ENCODE assay signal across 9 cellular contexts in the genomic region with DNA sequence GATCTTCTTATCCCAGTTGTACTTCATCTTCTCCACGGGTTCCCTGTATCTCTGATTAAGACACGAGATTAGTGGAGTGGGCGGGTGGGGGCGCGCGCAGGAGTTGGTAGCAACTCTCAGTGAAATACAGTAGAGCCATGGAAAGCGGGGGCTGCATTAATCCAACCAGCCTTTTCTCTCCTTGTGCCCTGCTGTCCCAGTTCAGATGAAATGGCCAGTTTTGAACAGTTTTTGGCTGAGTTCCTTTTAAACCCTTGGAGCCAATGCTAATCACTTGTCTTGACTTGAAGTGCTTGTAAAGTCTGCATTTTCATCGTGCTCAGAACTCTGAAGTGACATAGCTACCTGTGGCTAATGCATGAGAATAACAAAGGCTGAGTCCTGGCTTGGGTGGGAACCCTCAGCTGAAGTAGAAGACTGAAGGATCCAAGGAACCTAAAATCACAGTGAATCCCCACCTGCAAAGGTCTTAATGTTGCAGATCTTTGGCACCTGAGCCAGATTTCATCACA. TPM values are rescaled to one million over a fixed set of nuclear protein-coding genes. Genes with fewer than 3 reads are reported as not detected.
DNase-seq lines count a peak whose midpoint lies in the region; ATAC-seq and TF ChIP-seq lines count a peak whose summit lies in the region.
"Had no signal": no experiment of that assay in that cellular context is flagged by ENCODE, and none has a peak within 500 bp of the region (broad histone marks: within the 10 kb centered on the region; RNA-seq: fewer than 3 reads in every experiment).

No MANE protein-coding gene starts in this region.

- WGBS in iPS DF 6.9 (ENCODE audit: insufficient coverage, insufficient read length): no CpG with 5 or more reads among the region's 8 CpGs
- 6 to 8% (median 7%) methylated on average over 8 of the region's 8 CpGs for WGBS in spleen, 5 donors

- H3K27ac ChIP-seq in iPS DF 6.9 (ENCODE audit: low read length) (no peak overlapping the region), spleen (peak overlapping the region; percentile 83 to 93 (median 91))

- no peaks in the 10 kb centered on the region for H3K9me3 Mint-ChIP-seq in HFFc6
- H3K9me3 Mint-ChIP-seq in activated naive CD4-positive, alpha-beta T cell treated with anti-CD3 and anti-CD28 coated beads, Interleukin-2, amount 10 ng/mL, durations not matched to agents 7 days and 5 days: no peaks in the 10 kb centered on the region

- no peak for TF ChIP-seq POLR2A in spleen (IDR thresholded peaks at IDR 0.05)

- intact Hi-C loops in spleen (cut with DNase I; ENCODE audit: low total_unique reads): no loop called here

- no peak for TF ChIP-seq CTCF in BE2C (IDR thresholded peaks at IDR 0.05; ENCODE audit: low read depth, low read length)
- TF ChIP-seq CTCF in HFFc6 (IDR thresholded peaks at IDR 0.05): no peak
- no peak for TF ChIP-seq CTCF in spleen (IDR thresholded peaks at IDR 0.05 in 8 of 11, conservative IDR thresholded peaks at IDR 0.05 in 3 of 11)

- H3K36me3 ChIP-seq in BE2C: peaks cover 3% of the 10 kb centered on the region
- H3K36me3 ChIP-seq in iPS DF 6.9 (ENCODE audit: control insufficient read depth, insufficient read depth, low read length): no peaks in the 10 kb centered on the region
- peaks cover 0 to 4% (median under 1%) of the 10 kb centered on the region in 6 donors for H3K36me3 ChIP-seq in spleen

- peak overlapping the region; percentile 98 for H3K4me3 Mint-ChIP-seq in HFFc6
- H3K4me3 Mint-ChIP-seq in activated naive CD4-positive, alpha-beta T cell treated with anti-CD3 and anti-CD28 coated beads, Interleukin-2, amount 10 ng/mL, durations not matched to agents 7 days and 5 days: peak overlapping the region; percentile 95

- no peaks in the 10 kb centered on the region for H3K27me3 ChIP-seq in BE2C
- peaks cover 3% of the 10 kb centered on the region; the same call in 1 of the 2 replicates for H3K27me3 ChIP-seq in iPS DF 6.9 (ENCODE audit: control insufficient read depth, insufficient read depth, low read length)
- no peaks in the 10 kb centered on the region for H3K27me3 ChIP-seq in spleen (replicated peaks in 1 of 7)

- H3K27me3 Mint-ChIP-seq in HFFc6 (ENCODE audit: insufficient read depth): peaks cover 2% of the 10 kb centered on the region; the same call in 1 of the 2 replicates
- H3K27me3 Mint-ChIP-seq in activated naive CD4-positive, alpha-beta T cell treated with anti-CD3 and anti-CD28 coated beads, Interleukin-2, amount 10 ng/mL, durations not matched to agents 7 days and 5 days: peaks cover 3% of the 10 kb centered on the region

- peak overlapping the region; percentile 97 for H3K27ac Mint-ChIP-seq in HFFc6
- H3K27ac Mint-ChIP-seq in activated naive CD4-positive, alpha-beta T cell treated with anti-CD3 and anti-CD28 coated beads, Interleukin-2, amount 10 ng/mL, durations not matched to agents 7 days and 5 days: peak overlapping the region; percentile 98

- peaks cover 52% of the 10 kb centered on the region for H3K4me1 Mint-ChIP-seq in HFFc6 (ENCODE audit: low read depth)
- peaks cover 70% of the 10 kb centered on the region for H3K4me1 Mint-ChIP-seq in activated naive CD4-positive, alpha-beta T cell treated with anti-CD3 and anti-CD28 coated beads, Interleukin-2, amount 10 ng/mL, durations not matched to agents 7 days and 5 days

- H3K9me3 ChIP-seq in BE2C (no peaks in the 10 kb centered on the region), iPS DF 6.9 (ENCODE audit: control insufficient read depth, insufficient read depth, low read length) (no peaks in the 10 kb centered on the region), spleen (no peaks in the 10 kb centered on the region)
- H3K9me3 ChIP-seq: mucosa of descending colon had no signal

- DNase-seq in BE2C (no peak), HFFc6 (peak; percentile 15), iPS DF 6.9 (ENCODE audit: low read depth, low spot score) (no peak), spleen (no peak), mesenteric fat pad (ENCODE audit: low spot score) (no peak)
- DNase-seq in activated naive CD4-positive, alpha-beta T cell treated with anti-CD3 and anti-CD28 coated beads, Interleukin-2, amount 10 ng/mL, durations not matched to agents 7 days and 5 days: no peak
- DNase-seq in central memory CD4-positive, alpha-beta T cell: no peak

- peak overlapping the region; percentile 88 for H3K4me3 ChIP-seq in BE2C (ENCODE audit: low read depth, low read length)
- peak overlapping the region; percentile 85; the same call in 1 of the 2 replicates for H3K4me3 ChIP-seq in iPS DF 6.9 (ENCODE audit: low read length)
- H3K4me3 ChIP-seq in spleen: peak overlapping the region; percentile 75 to 96 (median 94)

- no peaks in the 10 kb centered on the region for H3K36me3 Mint-ChIP-seq in HFFc6 (ENCODE audit: low read depth)
- H3K36me3 Mint-ChIP-seq in activated naive CD4-positive, alpha-beta T cell treated with anti-CD3 and anti-CD28 coated beads, Interleukin-2, amount 10 ng/mL, durations not matched to agents 7 days and 5 days: peaks cover 37% of the 10 kb centered on the region

- H3K4me1 ChIP-seq in BE2C (peaks cover 8% of the 10 kb centered on the region; the same call in 1 of the 2 replicates), iPS DF 6.9 (ENCODE audit: control insufficient read depth, insufficient read depth, low read length) (peaks cover 6% of the 10 kb centered on the region), spleen (peaks cover 35 to 83% (median 54%) of the 10 kb centered on the region in 6 donors)

- CTCF ChIA-PET in activated naive CD4-positive, alpha-beta T cell treated with anti-CD3 and anti-CD28 coated beads, Interleukin-2, amount 10 ng/mL, durations not matched to agents 7 days and 5 days (lab: Charles Lee): interaction anchor here (1.0 to 1.1 kb wide), 2 partner anchors 24 to 43 kb away, joined by 3 read pairs; no protein-coding TSS in a partner anchor

- ATAC-seq in HG03196 (IDR thresholded peaks at IDR 0.05; ENCODE audit: unreplicated experiment): no peak

RNA-seq across cellular contexts. Expression of a gene that starts 0.8 kb away (rescaled TPM):
- polyA plus RNA-seq in BE2C (2012; ENCODE audit: insufficient read depth, insufficient read length, low read depth): 61.7 TPM
- total RNA-seq in HFFc6 (2021; fragmentation: NEBNext Ultra II Directional; extraction: Animal tissue kit (Norgen Biotek cat#: 25700)): 100 to 1,000 TPM; 128 to 197 (median 161) TPM
- total RNA-seq in spleen (100 to 1,000 TPM; 109 to 184 (median 161) TPM), mesenteric fat pad (93.0 TPM)
- 10 to 100 TPM; 51.3 to 92.7 (median 66.3) TPM for polyA plus RNA-seq in spleen
